ENCODE assay signal across 1 cellular context in the genomic region with DNA sequence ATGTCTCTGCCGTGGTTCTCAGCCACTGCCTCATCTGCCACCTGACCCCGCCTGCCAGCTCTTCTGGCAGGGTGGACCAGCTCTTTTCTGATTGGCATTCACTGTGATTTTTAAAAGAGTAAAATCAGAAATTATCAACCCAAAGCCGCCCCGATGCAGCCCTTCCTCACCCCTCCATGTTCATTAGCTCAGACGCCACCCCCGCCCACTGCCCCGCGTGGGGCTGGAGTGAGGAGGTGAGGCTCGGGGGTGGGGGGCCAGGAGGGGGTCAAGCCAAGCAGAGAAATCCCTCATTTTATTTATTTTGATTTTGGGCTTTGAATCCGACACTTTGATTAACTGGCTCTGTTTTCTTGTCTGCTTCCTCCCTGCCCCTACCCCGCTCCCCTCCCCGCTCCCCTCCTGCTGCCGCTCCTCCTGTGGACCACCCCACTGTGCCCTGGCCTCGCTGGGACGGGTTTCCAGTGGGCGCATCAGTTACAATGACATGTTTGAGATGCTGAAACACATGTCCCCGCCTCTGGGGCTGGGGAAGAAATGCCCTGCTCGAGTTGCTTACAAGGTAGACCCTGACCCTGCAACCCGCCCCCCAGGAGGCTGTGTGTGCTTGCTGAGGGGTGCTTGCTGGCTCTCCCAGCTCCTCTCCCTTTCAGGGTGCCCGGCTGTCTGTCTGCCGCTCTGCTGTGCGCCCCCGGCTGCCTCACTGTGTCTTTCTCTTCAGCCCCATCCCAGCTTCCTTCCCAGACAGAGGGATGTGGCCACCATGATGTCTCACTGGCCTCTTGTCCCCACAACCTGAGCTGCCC.
TF ChIP-seq lines count a peak whose summit lies in the region.

No MANE protein-coding gene starts in this region.

TF ChIP-seq in SK-N-SH, 30 proteins besides CTCF, POLR2A, EP300 and RAD21 (continued from another document):
- TF ChIP-seq, protein P1, sequence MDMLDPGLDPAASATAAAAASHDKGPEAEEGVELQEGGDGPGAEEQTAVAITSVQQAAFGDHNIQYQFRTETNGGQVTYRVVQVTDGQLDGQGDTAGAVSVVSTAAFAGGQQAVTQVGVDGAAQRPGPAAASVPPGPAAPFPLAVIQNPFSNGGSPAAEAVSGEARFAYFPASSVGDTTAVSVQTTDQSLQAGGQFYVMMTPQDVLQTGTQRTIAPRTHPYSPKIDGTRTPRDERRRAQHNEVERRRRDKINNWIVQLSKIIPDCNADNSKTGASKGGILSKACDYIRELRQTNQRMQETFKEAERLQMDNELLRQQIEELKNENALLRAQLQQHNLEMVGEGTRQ (IDR thresholded peaks at IDR 0.05; ENCODE audit: borderline replicate concordance, low read depth, low read length): no peak
- TF ChIP-seq YY1 (IDR thresholded peaks at IDR 0.05; ENCODE audit: low read depth) (no peak), RXRA (IDR thresholded peaks at IDR 0.05; ENCODE audit: borderline replicate concordance, low read depth) (no peak), SMC3 (IDR thresholded peaks at IDR 0.05; ENCODE audit: low read depth, low read length) (no peak), GABPA (IDR thresholded peaks at IDR 0.05; ENCODE audit: low read depth) (no peak), MXI1 (IDR thresholded peaks at IDR 0.05; ENCODE audit: low read depth, low read length) (no peak), EZH2phosphoT487 (IDR thresholded peaks at IDR 0.05; ENCODE audit: borderline replicate concordance, low read depth) (no peak), TEAD4 (IDR thresholded peaks at IDR 0.05; ENCODE audit: borderline replicate concordance, insufficient read depth) (no peak), JUND (IDR thresholded peaks at IDR 0.05) (no peak), RCOR1 (IDR thresholded peaks at IDR 0.05; ENCODE audit: low read length) (no peak), RFX5 (IDR thresholded peaks at IDR 0.05; ENCODE audit: low read length) (no peak)
- TF ChIP-seq, protein P2, sequence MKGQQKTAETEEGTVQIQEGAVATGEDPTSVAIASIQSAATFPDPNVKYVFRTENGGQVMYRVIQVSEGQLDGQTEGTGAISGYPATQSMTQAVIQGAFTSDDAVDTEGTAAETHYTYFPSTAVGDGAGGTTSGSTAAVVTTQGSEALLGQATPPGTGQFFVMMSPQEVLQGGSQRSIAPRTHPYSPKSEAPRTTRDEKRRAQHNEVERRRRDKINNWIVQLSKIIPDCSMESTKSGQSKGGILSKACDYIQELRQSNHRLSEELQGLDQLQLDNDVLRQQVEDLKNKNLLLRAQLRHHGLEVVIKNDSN (IDR thresholded peaks at IDR 0.05; ENCODE audit: borderline replicate concordance, low read depth): no peak
- TF ChIP-seq, protein P3, sequence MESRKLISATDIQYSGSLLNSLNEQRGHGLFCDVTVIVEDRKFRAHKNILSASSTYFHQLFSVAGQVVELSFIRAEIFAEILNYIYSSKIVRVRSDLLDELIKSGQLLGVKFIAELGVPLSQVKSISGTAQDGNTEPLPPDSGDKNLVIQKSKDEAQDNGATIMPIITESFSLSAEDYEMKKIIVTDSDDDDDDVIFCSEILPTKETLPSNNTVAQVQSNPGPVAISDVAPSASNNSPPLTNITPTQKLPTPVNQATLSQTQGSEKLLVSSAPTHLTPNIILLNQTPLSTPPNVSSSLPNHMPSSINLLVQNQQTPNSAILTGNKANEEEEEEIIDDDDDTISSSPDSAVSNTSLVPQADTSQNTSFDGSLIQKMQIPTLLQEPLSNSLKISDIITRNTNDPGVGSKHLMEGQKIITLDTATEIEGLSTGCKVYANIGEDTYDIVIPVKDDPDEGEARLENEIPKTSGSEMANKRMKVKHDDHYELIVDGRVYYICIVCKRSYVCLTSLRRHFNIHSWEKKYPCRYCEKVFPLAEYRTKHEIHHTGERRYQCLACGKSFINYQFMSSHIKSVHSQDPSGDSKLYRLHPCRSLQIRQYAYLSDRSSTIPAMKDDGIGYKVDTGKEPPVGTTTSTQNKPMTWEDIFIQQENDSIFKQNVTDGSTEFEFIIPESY (IDR thresholded peaks at IDR 0.05; ENCODE audit: borderline replicate concordance, low read depth): no peak
- TF ChIP-seq, protein P4, sequence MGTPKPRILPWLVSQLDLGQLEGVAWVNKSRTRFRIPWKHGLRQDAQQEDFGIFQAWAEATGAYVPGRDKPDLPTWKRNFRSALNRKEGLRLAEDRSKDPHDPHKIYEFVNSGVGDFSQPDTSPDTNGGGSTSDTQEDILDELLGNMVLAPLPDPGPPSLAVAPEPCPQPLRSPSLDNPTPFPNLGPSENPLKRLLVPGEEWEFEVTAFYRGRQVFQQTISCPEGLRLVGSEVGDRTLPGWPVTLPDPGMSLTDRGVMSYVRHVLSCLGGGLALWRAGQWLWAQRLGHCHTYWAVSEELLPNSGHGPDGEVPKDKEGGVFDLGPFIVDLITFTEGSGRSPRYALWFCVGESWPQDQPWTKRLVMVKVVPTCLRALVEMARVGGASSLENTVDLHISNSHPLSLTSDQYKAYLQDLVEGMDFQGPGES (IDR thresholded peaks at IDR 0.05; ENCODE audit: low read depth, low read length): no peak
- TF ChIP-seq, protein P5, sequence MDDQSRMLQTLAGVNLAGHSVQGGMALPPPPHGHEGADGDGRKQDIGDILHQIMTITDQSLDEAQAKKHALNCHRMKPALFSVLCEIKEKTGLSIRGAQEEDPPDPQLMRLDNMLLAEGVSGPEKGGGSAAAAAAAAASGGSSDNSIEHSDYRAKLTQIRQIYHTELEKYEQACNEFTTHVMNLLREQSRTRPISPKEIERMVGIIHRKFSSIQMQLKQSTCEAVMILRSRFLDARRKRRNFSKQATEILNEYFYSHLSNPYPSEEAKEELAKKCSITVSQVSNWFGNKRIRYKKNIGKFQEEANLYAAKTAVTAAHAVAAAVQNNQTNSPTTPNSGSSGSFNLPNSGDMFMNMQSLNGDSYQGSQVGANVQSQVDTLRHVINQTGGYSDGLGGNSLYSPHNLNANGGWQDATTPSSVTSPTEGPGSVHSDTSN (IDR thresholded peaks at IDR 0.05): no peak
- TF ChIP-seq, protein P6, sequence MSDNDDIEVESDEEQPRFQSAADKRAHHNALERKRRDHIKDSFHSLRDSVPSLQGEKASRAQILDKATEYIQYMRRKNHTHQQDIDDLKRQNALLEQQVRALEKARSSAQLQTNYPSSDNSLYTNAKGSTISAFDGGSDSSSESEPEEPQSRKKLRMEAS (IDR thresholded peaks at IDR 0.05; ENCODE audit: low read depth): no peak
